Comparison of ENCODE assay signal across 22 cellular contexts in the genomic region with DNA sequence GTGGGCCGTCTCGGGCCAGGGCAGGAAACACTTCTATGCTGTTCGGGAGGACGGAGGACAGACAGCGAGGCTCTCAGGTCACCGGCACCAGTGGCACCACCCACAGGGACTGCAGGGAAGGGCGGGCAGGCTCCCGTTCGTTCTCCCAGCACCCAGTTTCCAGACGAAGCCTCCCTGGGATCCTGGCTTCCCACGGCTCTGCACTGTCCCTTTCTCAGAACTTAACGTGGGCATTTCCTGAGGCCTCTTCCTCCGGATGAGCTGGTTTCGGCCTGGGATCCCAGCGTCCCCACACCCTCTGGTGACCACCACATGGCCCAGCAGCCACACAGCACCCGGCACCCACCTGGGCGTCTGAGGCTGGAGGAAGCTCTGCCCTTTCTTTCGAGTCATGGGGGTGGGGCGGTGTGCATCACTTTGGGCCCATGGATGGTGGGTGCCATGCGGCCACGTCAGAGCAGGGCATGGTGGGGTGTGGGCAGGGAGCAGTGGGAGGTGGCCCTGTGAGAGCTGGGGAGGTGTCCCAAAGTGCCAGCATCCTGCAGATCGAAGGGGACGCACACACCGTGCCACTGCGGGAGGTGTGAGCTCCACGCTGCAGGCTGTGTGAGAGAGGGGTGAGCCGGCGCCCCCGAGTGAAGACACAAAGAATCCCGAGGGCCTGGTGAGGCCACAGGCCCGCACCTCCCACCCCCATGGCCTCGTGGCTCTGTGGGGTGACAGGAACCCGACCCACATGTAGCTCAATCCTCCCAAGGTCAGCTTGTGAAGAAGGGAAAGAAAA. TPM values are rescaled to one million over a fixed set of nuclear protein-coding genes. Genes with fewer than 3 reads are reported as not detected.
DNase-seq lines count a peak whose midpoint lies in the region; ATAC-seq and TF ChIP-seq lines count a peak whose summit lies in the region.
"Had no signal": no experiment of that assay in that cellular context is flagged by ENCODE, and none has a peak within 500 bp of the region (broad histone marks: within the 10 kb centered on the region; RNA-seq: fewer than 3 reads in every experiment).

No MANE protein-coding gene starts in this region.

- no peak overlapping the region for H3K9ac ChIP-seq in endodermal cell (ENCODE audit: extremely low read depth, low read length, poor library complexity, severe bottlenecking)

- H3K27ac Mint-ChIP-seq in stimulated activated naive CD8-positive, alpha-beta T cell treated with anti-CD3 and anti-CD28 coated beads, Interleukin-15, amount 100 ng/mL, for 72 hours, result no peak overlapping the region
- no peak overlapping the region for H3K27ac Mint-ChIP-seq in endodermal cell
- H3K27ac Mint-ChIP-seq in nephron progenitor cell, result peak overlapping the region; percentile 78
- H3K27ac Mint-ChIP-seq: activated CD8-positive, alpha-beta T cell treated with anti-CD3 and anti-CD28 coated beads, Interleukin-2, amount 10 ng/mL, durations not matched to agents 7 days and 5 days; type B pancreatic cell had no signal

- H3K9me3 Mint-ChIP-seq in stimulated activated naive CD8-positive, alpha-beta T cell treated with anti-CD3 and anti-CD28 coated beads, Interleukin-15, amount 100 ng/mL, for 72 hours, result no peaks in the 10 kb centered on the region
- no peaks in the 10 kb centered on the region for H3K9me3 Mint-ChIP-seq in endodermal cell
- no peaks in the 10 kb centered on the region for H3K9me3 Mint-ChIP-seq in nephron progenitor cell
- H3K9me3 Mint-ChIP-seq: type B pancreatic cell had no signal

- no peak overlapping the region for H3K4me3 Mint-ChIP-seq in stimulated activated naive CD8-positive, alpha-beta T cell treated with anti-CD3 and anti-CD28 coated beads, Interleukin-15, amount 100 ng/mL, for 72 hours
- no peak overlapping the region for H3K4me3 Mint-ChIP-seq in endodermal cell
- H3K4me3 Mint-ChIP-seq in nephron progenitor cell, result no peak overlapping the region
- H3K4me3 Mint-ChIP-seq: activated CD8-positive, alpha-beta T cell treated with anti-CD3 and anti-CD28 coated beads, Interleukin-2, amount 10 ng/mL, durations not matched to agents 7 days and 5 days; CD14-positive monocyte; type B pancreatic cell had no signal

- no peak overlapping the region for H3K27ac ChIP-seq in endodermal cell (ENCODE audit: low read depth, low read length)
- no peak overlapping the region for H3K27ac ChIP-seq in A673 (ENCODE audit: low read depth, low read length, poor library complexity, severe bottlenecking)
- H3K27ac ChIP-seq: epithelial cell of prostate, neutrophil had no signal

- TF ChIP-seq CTCF in endodermal cell (conservative IDR thresholded peaks at IDR 0.05) (peak; percentile 31), nephron progenitor cell (IDR thresholded peaks at IDR 0.05) (no peak), A673 (conservative IDR thresholded peaks at IDR 0.05; ENCODE audit: low read depth, low read length) (no peak)

- CTCF ChIA-PET in A673 (lab: Charles Lee), result interaction anchor here (1.2 kb wide), 1 partner anchor 9 kb away, joined by 3 read pairs; no protein-coding TSS in a partner anchor

- no TSS peak for BruUV-seq in A673 (replicated peaks; lab: Mats Ljungman, UMichigan)

- no peak for DNase-seq in stimulated activated naive CD8-positive, alpha-beta T cell treated with anti-CD3 and anti-CD28 coated beads, Interleukin-15, amount 100 ng/mL, for 72 hours
- DNase-seq in stimulated activated naive CD8-positive, alpha-beta T cell treated with anti-CD3 and anti-CD28 coated beads, Interleukin-15, Interleukin-2, amounts not matched to agents 100 U/mL and 50 U/mL, for 24 hours, result no peak
- DNase-seq in endodermal cell (peak; percentile 60), nephron progenitor cell (no peak), NCI-H2171 (lab: John Stamatoyannopoulos, UW) (no peak), kidney glomerular epithelial cell (lab: John Stamatoyannopoulos, UW) (no peak), medulla oblongata (ENCODE audit: extremely low spot score) (no peak), A673 (ENCODE audit: low spot score) (no peak)
- DNase-seq: activated CD4-positive, CD25-positive, alpha-beta regulatory T cell; activated CD8-positive, alpha-beta T cell treated with anti-CD3 and anti-CD28 coated beads, Interleukin-2, amount 10 ng/mL, durations not matched to agents 7 days and 5 days; activated naive CD4-positive, alpha-beta T cell treated with Interleukin-2 at 50 U/mL for 16 hours; activated T-cell treated with anti-CD3 and anti-CD28 coated beads, Interleukin-2, amount 50 U/mL, for 1 hour; amygdala; KBM-7; MM.1S; stimulated activated CD4-positive, alpha-beta T cell treated with anti-CD3 and anti-CD28 coated beads, Interleukin-12 subunit alpha, Interleukin-12 subunit beta, amount 100 ng/mL, for 4 hours; T1000 had no signal

- no peaks in the 10 kb centered on the region for H3K4me1 Mint-ChIP-seq in stimulated activated naive CD8-positive, alpha-beta T cell treated with anti-CD3 and anti-CD28 coated beads, Interleukin-15, amount 100 ng/mL, for 72 hours
- H3K4me1 Mint-ChIP-seq in endodermal cell (peaks cover 25% of the 10 kb centered on the region), nephron progenitor cell (peaks cover 53% of the 10 kb centered on the region)

- H3K4me1 ChIP-seq in endodermal cell (ENCODE audit: control insufficient read depth, insufficient read depth, low read length), result peaks cover 11% of the 10 kb centered on the region
- peaks cover 10% of the 10 kb centered on the region for H3K4me1 ChIP-seq in A673 (ENCODE audit: insufficient read depth, low read length, poor library complexity, severe bottlenecking)

- POLR2A ChIA-PET in A673 (lab: Charles Lee; ENCODE audit: low non-redundant PET), result no interaction called here

- WGBS in endodermal cell (ENCODE audit: insufficient coverage in 1 of 2, insufficient read length in 1 of 2), 2 experiments, result 93% methylated on average over 23 to 33 of the region's 33 CpGs

- peak; percentile 38 for ATAC-seq in stimulated activated naive CD8-positive, alpha-beta T cell treated with anti-CD3 and anti-CD28 coated beads, Interleukin-15, amount 100 ng/mL, for 72 hours
- ATAC-seq in stimulated activated naive CD8-positive, alpha-beta T cell treated with anti-CD3 and anti-CD28 coated beads, Interleukin-15, Interleukin-2, amounts not matched to agents 100 U/mL and 50 U/mL, for 24 hours, result no peak
- ATAC-seq: activated CD8-positive, alpha-beta T cell treated with anti-CD3 and anti-CD28 coated beads, Interleukin-2, amount 10 ng/mL, durations not matched to agents 7 days and 5 days had no signal

- H3K27me3 ChIP-seq in endodermal cell (ENCODE audit: control insufficient read depth, insufficient read depth, low read length, poor library complexity, severe bottlenecking) (no peaks in the 10 kb centered on the region), A673 (replicated peaks; ENCODE audit: insufficient read depth, low read depth, low read length, poor library complexity) (no peaks in the 10 kb centered on the region)

- no peaks in the 10 kb centered on the region for H3K36me3 Mint-ChIP-seq in endodermal cell (ENCODE audit: low read depth)
- no peaks in the 10 kb centered on the region for H3K36me3 Mint-ChIP-seq in nephron progenitor cell (ENCODE audit: low read depth)
- H3K36me3 Mint-ChIP-seq: CD14-positive monocyte, type B pancreatic cell had no signal

- H3K4me3 ChIP-seq in endodermal cell (ENCODE audit: low read length) (no peak overlapping the region), A673 (ENCODE audit: low read depth, low read length, poor library complexity, severe bottlenecking) (no peak overlapping the region)
- H3K4me3 ChIP-seq: lung had no signal

- H3K27me3 Mint-ChIP-seq in stimulated activated naive CD8-positive, alpha-beta T cell treated with anti-CD3 and anti-CD28 coated beads, Interleukin-15, amount 100 ng/mL, for 72 hours, result peaks cover 8% of the 10 kb centered on the region
- H3K27me3 Mint-ChIP-seq in endodermal cell (ENCODE audit: insufficient read depth) (no peaks in the 10 kb centered on the region), nephron progenitor cell (ENCODE audit: low read depth, poor library complexity) (peaks cover 12% of the 10 kb centered on the region)
- H3K27me3 Mint-ChIP-seq: type B pancreatic cell had no signal

- no peaks in the 10 kb centered on the region for H3K9me3 ChIP-seq in endodermal cell (ENCODE audit: control insufficient read depth, low read length)
- H3K9me3 ChIP-seq in A673 (ENCODE audit: low read depth, low read length, poor library complexity, severe bottlenecking), result no peaks in the 10 kb centered on the region
- H3K9me3 ChIP-seq: neutrophil had no signal

- intact Hi-C loops in A673 (cut with micrococcal nuclease; ENCODE audit: unreplicated experiment), result no loop called here

- H3K36me3 ChIP-seq in endodermal cell (ENCODE audit: control insufficient read depth, insufficient read depth, low read length) (no peaks in the 10 kb centered on the region), A673 (ENCODE audit: insufficient read depth, low read length, poor library complexity, severe bottlenecking) (no peaks in the 10 kb centered on the region)
- H3K36me3 ChIP-seq: neutrophil had no signal

RNA-seq across cellular contexts. Expression of a gene that starts 38.7 kb away (rescaled TPM):
- total RNA-seq in endodermal cell, result 10 to 100 TPM; 31.4 to 35.1 TPM
- polyA plus RNA-seq in endodermal cell (2013, experiment 1 of 2), result 7.6 TPM
- polyA plus RNA-seq in endodermal cell (2013, experiment 2 of 2), result 7.7 TPM
- total RNA-seq in A673 (2021), result 5.3 and 9.6 TPM in 2 replicates
- total RNA-seq: activated CD8-positive, alpha-beta T cell treated with anti-CD3 and anti-CD28 coated beads, Interleukin-2, amount 10 ng/mL, durations not matched to agents 7 days and 5 days had no signal
- polyA plus RNA-seq: CD14-positive monocyte had no signal

RNA-seq across cellular contexts. Expression of a gene that starts 50.6 kb away (rescaled TPM):
- total RNA-seq in endodermal cell, result 1 to 10 TPM; 1.6 to 2.9 TPM
- polyA plus RNA-seq in endodermal cell (2013, experiment 1 of 2), result 2.7 TPM
- 3.2 TPM for polyA plus RNA-seq in endodermal cell (2013, experiment 2 of 2)
- 3.9 and 4.4 TPM in 2 replicates for total RNA-seq in A673 (2021)
